8 cellular contexts compared by ENCODE assay signal in genomic region chr1:11935040-11935378, GRCh38. TPM values are rescaled to one million over a fixed set of nuclear protein-coding genes. Genes with fewer than 3 reads are reported as not detected.
DNase-seq lines count a peak whose midpoint lies in the region; ATAC-seq, FAIRE-seq and TF ChIP-seq lines count a peak whose summit lies in the region.

No MANE protein-coding gene starts in this region.

- no peak for TF ChIP-seq POLR2A in Peyer's patch (IDR thresholded peaks at IDR 0.05)

- H3K9ac ChIP-seq in fibroblast of lung (ENCODE audit: insufficient read depth, low read length): peak overlapping the region; percentile 75

- H3K9me3 ChIP-seq in Peyer's patch (no peaks in the 10 kb centered on the region), fibroblast of lung (ENCODE audit: control insufficient read depth, insufficient read depth, low read depth, low read length) (no peaks in the 10 kb centered on the region)

- H3K27ac ChIP-seq in Peyer's patch (peak overlapping the region; percentile 50 to 78 (median 74)), fibroblast of lung (ENCODE audit: insufficient read depth, low read length) (peak overlapping the region; percentile 64)

- H3K36me3 ChIP-seq in Peyer's patch (no peaks in the 10 kb centered on the region), fibroblast of lung (ENCODE audit: control insufficient read depth, insufficient read depth, low read length) (peaks cover 2% of the 10 kb centered on the region)

- no peaks in the 10 kb centered on the region for H4K20me1 ChIP-seq in fibroblast of lung (ENCODE audit: control insufficient read depth, extremely low read depth, insufficient read depth, low read length)

- H3K4me3 ChIP-seq in Peyer's patch: peak overlapping the region; percentile 54 to 76 (median 70)
- H3K4me3 ChIP-seq in fibroblast of lung (replicated peaks in 1 of 4; ENCODE audit: control extremely low read depth in 1 of 4, insufficient read depth in 1 of 4, low read depth in 3 of 4, low read length in 4 of 4): peak overlapping the region; percentile 73 to 93 (median 85)
- H3K4me3 ChIP-seq in retinal pigment epithelial cell (ENCODE audit: low read length): peak overlapping the region; percentile 62

- H2AFZ ChIP-seq in fibroblast of lung (ENCODE audit: low read length): peak overlapping the region; percentile 49

- DNase-seq in GM19239 (ENCODE audit: insufficient read length, low spot score) (no peak), Peyer's patch (no peak), fibroblast of lung (ENCODE audit: low read depth in 2 of 2) (no peak), retinal pigment epithelial cell (ENCODE audit: low read depth) (no peak), NCI-H1694 (lab: John Stamatoyannopoulos, UW) (no peak), retina (no peak)
- no peak for DNase-seq in activated effector memory CD4-positive, alpha-beta T cell treated with Interleukin-2 at 50 U/mL for 16 hours

- ATAC-seq in GM21529 (IDR thresholded peaks at IDR 0.05; ENCODE audit: unreplicated experiment): no peak

- peak; percentile 51 for FAIRE-seq in GM19239 (lab: Jason Lieb, UNC)

- peak overlapping the region; percentile 26 for H3K4me2 ChIP-seq in fibroblast of lung (ENCODE audit: extremely low read depth, insufficient read depth, low read length)

- H3K27me3 ChIP-seq in Peyer's patch (no peaks in the 10 kb centered on the region), fibroblast of lung (ENCODE audit: control insufficient read depth, insufficient read depth, low read length) (no peaks in the 10 kb centered on the region)

- TF ChIP-seq CTCF in Peyer's patch (IDR thresholded peaks at IDR 0.05): no peak
- no peak for TF ChIP-seq CTCF in fibroblast of lung (conservative IDR thresholded peaks at IDR 0.05 in 1 of 2, IDR thresholded peaks at IDR 0.05 in 1 of 2; ENCODE audit: low read depth in 1 of 2, low read length in 2 of 2)
- no peak for TF ChIP-seq CTCF in retinal pigment epithelial cell (conservative IDR thresholded peaks at IDR 0.05; ENCODE audit: low read depth, low read length)

- peaks cover 0 to 49% (median 2%) of the 10 kb centered on the region in 4 donors for H3K4me1 ChIP-seq in Peyer's patch
- H3K4me1 ChIP-seq in fibroblast of lung (ENCODE audit: control insufficient read depth, extremely low read depth, insufficient read depth, low read length): peaks cover 14% of the 10 kb centered on the region

- H3K79me2 ChIP-seq in fibroblast of lung (ENCODE audit: control insufficient read depth, insufficient read depth, low read length): peaks cover 20% of the 10 kb centered on the region

RNA-seq across cellular contexts. Expression of gene PLOD1, which starts 0.5 kb away (rescaled TPM):
- total RNA-seq in Peyer's patch (10 to 100 TPM; 23.9 to 75.2 (median 47.0) TPM), fibroblast of lung (137 and 210 TPM in 2 replicates)
- polyA plus RNA-seq in fibroblast of lung: 162 and 278 TPM in 2 replicates
- polyA plus RNA-seq in fibroblast of lung (2012): 168 and 325 TPM in 2 replicates
- polyA minus RNA-seq in fibroblast of lung (ENCODE audit: low replicate concordance): 207 and 472 TPM in 2 replicates

RNA-seq across cellular contexts. Expression of gene KIAA2013, which starts 8.8 kb away (rescaled TPM):
- total RNA-seq in Peyer's patch: 100 to 1,000 TPM in 3 of 4 donors, 10 to 100 TPM in 1; 80.9 to 400 (median 278) TPM
- total RNA-seq in fibroblast of lung: 38.8 and 39.3 TPM in 2 replicates
- 31.7 and 35.3 TPM in 2 replicates for polyA plus RNA-seq in fibroblast of lung
- polyA plus RNA-seq in fibroblast of lung (2012): 35.4 and 42.0 TPM in 2 replicates
- 45.1 and 46.2 TPM in 2 replicates for polyA minus RNA-seq in fibroblast of lung (ENCODE audit: low replicate concordance)

RNA-seq across cellular contexts. Expression of gene MFN2, which starts 45.2 kb away (rescaled TPM):
- total RNA-seq in Peyer's patch (100 to 1,000 TPM in 1 of 4 donors, 10 to 100 TPM in 3; 54.5 to 101 (median 94.9) TPM), fibroblast of lung (40.8 and 52.5 TPM in 2 replicates)
- 50.6 and 68.7 TPM in 2 replicates for polyA plus RNA-seq in fibroblast of lung
- 70.7 and 79.3 TPM in 2 replicates for polyA plus RNA-seq in fibroblast of lung (2012)
- 106 and 147 TPM in 2 replicates for polyA minus RNA-seq in fibroblast of lung (ENCODE audit: low replicate concordance)
